In genomic region chr5:14895301-14895700, GRCh38 we compare ENCODE assay signal across 19 cellular contexts. TPM values are rescaled to one million over a fixed set of nuclear protein-coding genes. Genes with fewer than 3 reads are reported as not detected.
DNase-seq lines count a peak whose midpoint lies in the region; ATAC-seq and TF ChIP-seq lines count a peak whose summit lies in the region.
"Had no signal": no experiment of that assay in that cellular context is flagged by ENCODE, and none has a peak within 500 bp of the region (broad histone marks: within the 10 kb centered on the region; RNA-seq: fewer than 3 reads in every experiment).

No MANE protein-coding gene starts in this region.

- no peaks in the 10 kb centered on the region for H3K9me3 ChIP-seq in testis

- no peak overlapping the region for H3K4me3 ChIP-seq in testis
- H3K4me3 ChIP-seq: K562, smooth muscle cell had no signal

- DNase-seq in DMS 273 (lab: John Stamatoyannopoulos, UW; ENCODE audit: unreplicated experiment), result peak; percentile 8
- DNase-seq in DMS 273 treated with DMSO at 0.1 percent for 48 hours (lab: John Stamatoyannopoulos, UW), result no peak
- peak; percentile 21 for DNase-seq in NAMALWA (ENCODE audit: low spot score)
- DNase-seq in chondrocyte (ENCODE audit: low spot score), result no peak
- peak in 1 of 10 donors; percentile 13 for DNase-seq in naive thymus-derived CD8-positive, alpha-beta T cell
- DNase-seq in testis, result no peak
- DNase-seq: DMS153; HFFc6; NCI-H1092; NCI-H2081; SHP77; stimulated activated CD4-positive, alpha-beta T cell treated with anti-CD3 and anti-CD28 coated beads, Interleukin-4, amount 100 ng/mL, for 24 hours had no signal

- no peak overlapping the region for H3K4me3 Mint-ChIP-seq in chondrocyte (ENCODE audit: unreplicated experiment)
- H3K4me3 Mint-ChIP-seq in naive thymus-derived CD8-positive, alpha-beta T cell, result no peak overlapping the region
- H3K4me3 Mint-ChIP-seq: brain; dendritic cell treated with granulocyte-macrophage colony-stimulating factor and Interleukin-4, amounts not matched to agents 40 ng/mL and 50 ng/mL, for 4 days; HFFc6 had no signal

- H3K27ac Mint-ChIP-seq in chondrocyte (ENCODE audit: unreplicated experiment), result no peak overlapping the region
- peak overlapping the region in 1 of 10 donors; percentile 3 for H3K27ac Mint-ChIP-seq in naive thymus-derived CD8-positive, alpha-beta T cell
- H3K27ac Mint-ChIP-seq: brain; dendritic cell treated with granulocyte-macrophage colony-stimulating factor and Interleukin-4, amounts not matched to agents 40 ng/mL and 50 ng/mL, for 4 days; HFFc6 had no signal

- WGBS in testis, 2 donors, result 83 to 85% methylated on average over 6 of the region's 6 CpGs

- no peak for TF ChIP-seq POLR2A in testis (IDR thresholded peaks at IDR 0.05)

- no peaks in the 10 kb centered on the region for H3K36me3 ChIP-seq in testis (ENCODE audit: low read depth, missing control alignments)

- peaks cover 4% of the 10 kb centered on the region for H3K4me1 Mint-ChIP-seq in chondrocyte (ENCODE audit: low read depth)
- peaks cover 0 to 1% (median 0%) of the 10 kb centered on the region in 4 donors for H3K4me1 Mint-ChIP-seq in naive thymus-derived CD8-positive, alpha-beta T cell
- H3K4me1 Mint-ChIP-seq: brain had no signal

- no peak overlapping the region for H3K27ac ChIP-seq in testis
- H3K27ac ChIP-seq: 22Rv1 had no signal

- H3K9me3 Mint-ChIP-seq in chondrocyte (ENCODE audit: low read depth), result no peaks in the 10 kb centered on the region
- H3K9me3 Mint-ChIP-seq in naive thymus-derived CD8-positive, alpha-beta T cell, result no peaks in the 10 kb centered on the region
- H3K9me3 Mint-ChIP-seq: dendritic cell treated with granulocyte-macrophage colony-stimulating factor and Interleukin-4, amounts not matched to agents 40 ng/mL and 50 ng/mL, for 4 days; HFFc6 had no signal

- no peaks in the 10 kb centered on the region for H3K27me3 Mint-ChIP-seq in chondrocyte (ENCODE audit: low read depth)
- H3K27me3 Mint-ChIP-seq in naive thymus-derived CD8-positive, alpha-beta T cell, result peaks cover 0 to 2% (median 0%) of the 10 kb centered on the region in 5 donors

- POLR2A ChIA-PET in naive thymus-derived CD8-positive, alpha-beta T cell (lab: Charles Lee), result interaction anchor here (0.6 kb wide), 1 partner anchor 215 kb away, joined by 3 read pairs; no protein-coding TSS in a partner anchor

- peak; percentile 39 to 44 for ATAC-seq in naive thymus-derived CD8-positive, alpha-beta T cell
- no peak for ATAC-seq in activated CD4-positive, CD25-positive, alpha-beta regulatory T cell treated with anti-CD3 and anti-CD28 coated beads, Interleukin-2, amount 50 U/mL, for 24 hours
- no peak for ATAC-seq in HG03280 (IDR thresholded peaks at IDR 0.05; ENCODE audit: unreplicated experiment)
- ATAC-seq: K562 had no signal

- no peaks in the 10 kb centered on the region for H3K4me1 ChIP-seq in testis

- no peaks in the 10 kb centered on the region for H3K36me3 Mint-ChIP-seq in chondrocyte (ENCODE audit: low read depth)
- H3K36me3 Mint-ChIP-seq in naive thymus-derived CD8-positive, alpha-beta T cell, result no peaks in the 10 kb centered on the region
- H3K36me3 Mint-ChIP-seq: brain had no signal

- TF ChIP-seq CTCF in chondrocyte (IDR thresholded peaks at IDR 0.05) (peak; percentile 7), testis (IDR thresholded peaks at IDR 0.05) (no peak)

- intact Hi-C loops in testis (cut with DNase I; ENCODE audit: low total_unique reads), result no loop called here

- no peaks in the 10 kb centered on the region for H3K27me3 ChIP-seq in testis

RNA-seq across cellular contexts. Expression of gene ANKH, which starts 23.7 kb away (rescaled TPM):
- total RNA-seq in chondrocyte (97.2 to 117 TPM (median 114 TPM) in 3 replicates), testis (10 to 100 TPM; 14.3 to 16.2 TPM)
- total RNA-seq in naive thymus-derived CD8-positive, alpha-beta T cell, result 100 to 1,000 TPM; 160 to 162 TPM
- polyA plus RNA-seq in naive thymus-derived CD8-positive, alpha-beta T cell, result 10 to 100 TPM; 29.1 to 41.3 (median 40.4) TPM
- polyA plus RNA-seq in testis (ENCODE audit: insufficient read depth, low read depth, low replicate concordance), result 15.8 TPM

Comparison
In these comparisons a context has a peak if more than half of its experiments do, and no peak if none do; other contexts are left out.
1. DNase-seq: peak in DMS 273 (single experiment) and NAMALWA (single experiment); none in DMS 273 treated with DMSO at 0.1 percent for 48 hours (single experiment), chondrocyte (single experiment) and testis (single experiment).
2. ATAC-seq: peak in naive thymus-derived CD8-positive, alpha-beta T cell (2 of 2); none in activated CD4-positive, CD25-positive, alpha-beta regulatory T cell treated with anti-CD3 and anti-CD28 coated beads, Interleukin-2, amount 50 U/mL, for 24 hours (0 of 2) and HG03280 (single experiment).